ENCODE assay signal across 8 cellular contexts in the genomic region with DNA sequence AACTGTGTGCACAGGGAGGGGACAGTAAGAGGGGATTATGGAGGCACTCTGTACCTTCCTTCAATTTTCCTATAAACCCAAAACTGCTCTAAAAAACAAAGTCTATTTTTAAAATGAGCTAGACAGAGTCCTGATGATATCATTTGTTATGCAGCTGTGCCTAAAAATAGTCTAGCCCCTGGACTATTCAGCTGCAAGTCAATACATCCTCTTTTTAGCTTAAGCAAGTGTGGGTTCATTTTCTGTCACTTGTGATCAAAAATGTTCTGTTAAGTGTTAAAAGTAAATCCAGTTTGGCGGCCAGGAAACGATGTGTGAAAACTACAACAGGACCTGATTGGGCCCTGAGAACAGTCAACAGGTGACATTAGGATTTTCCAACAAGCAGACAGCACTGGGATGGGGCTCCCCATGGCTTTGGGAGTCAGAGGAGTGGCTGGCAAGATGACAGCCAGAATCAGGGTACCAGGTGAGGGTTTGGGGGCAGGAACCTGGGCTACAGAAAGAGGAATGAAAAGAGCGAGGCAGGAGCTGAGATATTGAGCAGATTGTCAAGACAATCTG. TPM values are rescaled to one million over a fixed set of nuclear protein-coding genes. Genes with fewer than 3 reads are reported as not detected.
A peak's percentile ranks its signal among the peaks of the same experiment; 100 is the strongest.
DNase-seq lines count a peak whose midpoint lies in the region; ATAC-seq and TF ChIP-seq lines count a peak whose summit lies in the region.

No MANE protein-coding gene starts in this region.

- peak overlapping the region; percentile 63 for H3K27ac ChIP-seq in vagina

- H3K27me3 ChIP-seq in vagina: no peaks in the 10 kb centered on the region

- no peak overlapping the region for H3K4me3 ChIP-seq in vagina

- no peaks in the 10 kb centered on the region for H3K9me3 ChIP-seq in vagina

- peak overlapping the region; percentile 19 for H3K27ac Mint-ChIP-seq in activated naive CD4-positive, alpha-beta T cell treated with anti-CD3 and anti-CD28 coated beads, Interleukin-2, amount 10 ng/mL, durations not matched to agents 7 days and 5 days
- peak overlapping the region in 1 of 2 donors; percentile 73 for H3K27ac Mint-ChIP-seq in activated naive CD4-positive, alpha-beta T cell treated with anti-CD3 and anti-CD28 coated beads, Interleukin-2, amount 50 U/mL, for 72 hours

- intact Hi-C loops in vagina (cut with DNase I): no loop called here

- TF ChIP-seq POLR2A in vagina (IDR thresholded peaks at IDR 0.05): no peak

- H3K36me3 Mint-ChIP-seq in activated naive CD4-positive, alpha-beta T cell treated with anti-CD3 and anti-CD28 coated beads, Interleukin-2, amount 10 ng/mL, durations not matched to agents 7 days and 5 days: peaks cover 3% of the 10 kb centered on the region
- peaks cover 19 to 26% of the 10 kb centered on the region in 2 donors for H3K36me3 Mint-ChIP-seq in activated naive CD4-positive, alpha-beta T cell treated with anti-CD3 and anti-CD28 coated beads, Interleukin-2, amount 50 U/mL, for 72 hours

- peaks cover 1% of the 10 kb centered on the region for H3K9me3 Mint-ChIP-seq in activated naive CD4-positive, alpha-beta T cell treated with anti-CD3 and anti-CD28 coated beads, Interleukin-2, amount 10 ng/mL, durations not matched to agents 7 days and 5 days
- peaks cover 16 to 22% of the 10 kb centered on the region in 2 donors for H3K9me3 Mint-ChIP-seq in activated naive CD4-positive, alpha-beta T cell treated with anti-CD3 and anti-CD28 coated beads, Interleukin-2, amount 50 U/mL, for 72 hours

- no peak for ATAC-seq in activated naive CD4-positive, alpha-beta T cell treated with anti-CD3 and anti-CD28 coated beads, Interleukin-2, amount 50 U/mL, for 72 hours
- ATAC-seq in HG02759 (IDR thresholded peaks at IDR 0.05; ENCODE audit: unreplicated experiment) (no peak), GM19452 (IDR thresholded peaks at IDR 0.05; ENCODE audit: unreplicated experiment) (no peak), HG03469 (IDR thresholded peaks at IDR 0.05; ENCODE audit: unreplicated experiment) (no peak)

- no peaks in the 10 kb centered on the region for H3K36me3 ChIP-seq in vagina

- TF ChIP-seq CTCF in vagina (IDR thresholded peaks at IDR 0.05): no peak

- H3K4me3 Mint-ChIP-seq in activated naive CD4-positive, alpha-beta T cell treated with anti-CD3 and anti-CD28 coated beads, Interleukin-2, amount 10 ng/mL, durations not matched to agents 7 days and 5 days: no peak overlapping the region

- peaks cover 13% of the 10 kb centered on the region for H3K4me1 ChIP-seq in vagina

- CTCF ChIA-PET in activated naive CD4-positive, alpha-beta T cell treated with anti-CD3 and anti-CD28 coated beads, Interleukin-2, amount 10 ng/mL, durations not matched to agents 7 days and 5 days (lab: Charles Lee): no interaction called here

- no peaks in the 10 kb centered on the region for H3K27me3 Mint-ChIP-seq in activated naive CD4-positive, alpha-beta T cell treated with anti-CD3 and anti-CD28 coated beads, Interleukin-2, amount 10 ng/mL, durations not matched to agents 7 days and 5 days

- DNase-seq in activated naive CD4-positive, alpha-beta T cell treated with anti-CD3 and anti-CD28 coated beads, Interleukin-2, amount 10 ng/mL, durations not matched to agents 7 days and 5 days: no peak
- DNase-seq in activated naive CD4-positive, alpha-beta T cell treated with anti-CD3 and anti-CD28 coated beads, Interleukin-2, amount 50 U/mL, for 72 hours (ENCODE audit: low spot score in 2 of 2): no peak
- DNase-seq in NAMALWA (ENCODE audit: low spot score) (peak; percentile 91), germinal center (ENCODE audit: low spot score) (peak; percentile 79), vagina (ENCODE audit: extremely low spot score in 2 of 2) (no peak)

- H3K4me1 Mint-ChIP-seq in activated naive CD4-positive, alpha-beta T cell treated with anti-CD3 and anti-CD28 coated beads, Interleukin-2, amount 10 ng/mL, durations not matched to agents 7 days and 5 days: peaks cover 24% of the 10 kb centered on the region

RNA-seq across cellular contexts. Expression of a gene that starts 33.9 kb away (rescaled TPM):
- 100 to 1,000 TPM; 108 to 188 TPM for total RNA-seq in activated naive CD4-positive, alpha-beta T cell treated with anti-CD3 and anti-CD28 coated beads, Interleukin-2, amount 50 U/mL, for 72 hours
- total RNA-seq in vagina: 33.4 TPM

Comparison
In these comparisons a context has a peak if more than half of its experiments do, and no peak if none do; other contexts are left out.
1. DNase-seq: peak in NAMALWA (single experiment) and germinal center (single experiment); none in activated naive CD4-positive, alpha-beta T cell treated with anti-CD3 and anti-CD28 coated beads, Interleukin-2, amount 10 ng/mL, durations not matched to agents 7 days and 5 days (single experiment), activated naive CD4-positive, alpha-beta T cell treated with anti-CD3 and anti-CD28 coated beads, Interleukin-2, amount 50 U/mL, for 72 hours (0 of 2) and vagina (0 of 2).